15 cellular contexts compared by ENCODE assay signal in the genomic region with DNA sequence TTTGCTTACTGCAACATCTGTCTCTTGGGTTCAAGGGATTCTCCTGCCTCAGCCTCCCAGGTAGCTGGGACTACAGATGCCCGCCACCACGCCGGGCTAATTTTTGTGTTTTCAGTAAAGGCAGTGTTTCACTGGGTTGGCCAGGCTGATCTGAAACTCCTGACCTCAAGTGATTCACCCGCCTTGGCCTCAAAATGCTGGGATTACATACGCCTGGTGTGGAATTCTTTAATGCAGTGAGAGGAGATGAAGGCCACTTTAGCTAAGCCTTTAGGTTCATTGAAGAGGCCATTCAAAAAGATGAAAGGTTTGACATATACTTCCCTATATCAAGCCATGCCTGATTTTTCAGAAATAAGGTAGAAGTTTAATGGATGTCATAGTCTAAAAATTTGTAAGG.
DNase-seq lines count a peak whose midpoint lies in the region; ATAC-seq and TF ChIP-seq lines count a peak whose summit lies in the region.
"Had no signal": no experiment of that assay in that cellular context is flagged by ENCODE, and none has a peak within 500 bp of the region (broad histone marks: within the 10 kb centered on the region; RNA-seq: fewer than 3 reads in every experiment).

No MANE protein-coding gene starts in this region.

- H3K36me3 ChIP-seq in GM23338 (ENCODE audit: insufficient read depth) = no peaks in the 10 kb centered on the region
- H3K36me3 ChIP-seq: BLaER1 treated with 17β-estradiol and CSF1 and Interleukin-3, amounts not matched to agents 10 nM and 100 nM had no signal

- peaks cover 47% of the 10 kb centered on the region for H3K4me1 ChIP-seq in GM23338 (ENCODE audit: insufficient read depth)

- no peaks in the 10 kb centered on the region for H3K79me2 ChIP-seq in GM23338 (replicated peaks; ENCODE audit: insufficient read depth)

- H3K27ac ChIP-seq in GM23338 (ENCODE audit: low read depth) = no peak overlapping the region
- H3K27ac ChIP-seq: BLaER1 treated with 17β-estradiol and CSF1 and Interleukin-3, amounts not matched to agents 10 nM and 100 nM had no signal

- H3K36me3 Mint-ChIP-seq in GM23338 (ENCODE audit: low read depth) = peaks cover 14% of the 10 kb centered on the region; the same call in 2 of the 3 replicates
- H3K36me3 Mint-ChIP-seq: CD4-positive, CD25-positive, alpha-beta regulatory T cell had no signal

- H3F3A ChIP-seq in GM23338 (replicated peaks; ENCODE audit: low read depth) = no peaks in the 10 kb centered on the region

- no peaks in the 10 kb centered on the region; the same call in 2 of the 3 replicates for H3K9me3 Mint-ChIP-seq in GM23338
- H3K9me3 Mint-ChIP-seq: CD4-positive, CD25-positive, alpha-beta regulatory T cell; H9 had no signal

- no peaks in the 10 kb centered on the region for H3K27me3 ChIP-seq in GM23338 (ENCODE audit: insufficient read depth)
- H3K27me3 ChIP-seq: BLaER1 treated with 17β-estradiol and CSF1 and Interleukin-3, amounts not matched to agents 10 nM and 100 nM had no signal

- H3K27ac Mint-ChIP-seq in GM23338 = peak overlapping the region; percentile 73; the same call in 1 of the 2 replicates
- H3K27ac Mint-ChIP-seq: CD4-positive, CD25-positive, alpha-beta regulatory T cell had no signal

- H3K4me3 Mint-ChIP-seq in GM23338 = no peak overlapping the region
- H3K4me3 Mint-ChIP-seq: CD4-positive, CD25-positive, alpha-beta regulatory T cell had no signal

- TF ChIP-seq CTCF in GM23338 (conservative IDR thresholded peaks at IDR 0.05; ENCODE audit: low read depth in 2 of 2) = no peak
- TF ChIP-seq CTCF in retinal pigment epithelial cell (conservative IDR thresholded peaks at IDR 0.05; ENCODE audit: low read depth, low read length) = no peak

- no peak for DNase-seq in GM23338 (ENCODE audit: low spot score)
- peak; percentile 57 for DNase-seq in NCI-H460 (ENCODE audit: extremely low read depth, low read depth)
- peak; percentile 9 for DNase-seq in astrocyte of the hippocampus (ENCODE audit: low read depth, low spot score)
- DNase-seq in retinal pigment epithelial cell (ENCODE audit: low read depth) = peak; percentile 71
- no peak for DNase-seq in activated naive CD4-positive, alpha-beta T cell treated with Interleukin-2 at 50 U/mL for 16 hours
- no peak for DNase-seq in NCI-H2029 treated with DMSO at 0.1 percent for 48 hours (lab: John Stamatoyannopoulos, UW)
- no peak for DNase-seq in NCI-H526 (lab: John Stamatoyannopoulos, UW)
- DNase-seq: 8988T; Calu3; CD4-positive, CD25-positive, alpha-beta regulatory T cell; DMS 273 treated with DMSO at 0.1 percent for 48 hours; GOT3; H9 had no signal

- no peaks in the 10 kb centered on the region for H4K20me1 ChIP-seq in GM23338 (replicated peaks; ENCODE audit: insufficient read depth)

- H3K9me2 ChIP-seq in GM23338 (ENCODE audit: insufficient read depth) = peaks cover 4% of the 10 kb centered on the region; the same call in 1 of the 2 replicates

- no peak overlapping the region; the same call in 1 of the 2 replicates for H3K4me2 ChIP-seq in GM23338
- H3K4me2 ChIP-seq: BLaER1 treated with 17β-estradiol and CSF1 and Interleukin-3, amounts not matched to agents 10 nM and 100 nM had no signal

- no peak overlapping the region for H2AFZ ChIP-seq in GM23338

- no peaks in the 10 kb centered on the region for H3K27me3 Mint-ChIP-seq in GM23338 (ENCODE audit: insufficient read depth, low read depth, poor library complexity)
- H3K27me3 Mint-ChIP-seq: CD4-positive, CD25-positive, alpha-beta regulatory T cell had no signal

- H3K4me1 Mint-ChIP-seq in GM23338 = peaks cover 54% of the 10 kb centered on the region
- H3K4me1 Mint-ChIP-seq: CD4-positive, CD25-positive, alpha-beta regulatory T cell had no signal

- ATAC-seq in GM23338 = no peak
- ATAC-seq: HepG2 had no signal

- H3K4me3 ChIP-seq in GM23338 (no peak overlapping the region), retinal pigment epithelial cell (ENCODE audit: low read length) (no peak overlapping the region)
- H3K4me3 ChIP-seq: BLaER1 treated with 17β-estradiol and CSF1 and Interleukin-3, amounts not matched to agents 10 nM and 100 nM had no signal

TF ChIP-seq in GM23338, 12 proteins besides CTCF, POLR2A, EP300 and RAD21:
- TF ChIP-seq ZNF331 (CRISPR knock-in tag; IDR thresholded peaks at IDR 0.05; ENCODE audit: low read depth) (no peak), EZH2 (IDR thresholded peaks at IDR 0.05; ENCODE audit: low read depth, unreplicated experiment) (no peak)
- TF ChIP-seq, protein P1, sequence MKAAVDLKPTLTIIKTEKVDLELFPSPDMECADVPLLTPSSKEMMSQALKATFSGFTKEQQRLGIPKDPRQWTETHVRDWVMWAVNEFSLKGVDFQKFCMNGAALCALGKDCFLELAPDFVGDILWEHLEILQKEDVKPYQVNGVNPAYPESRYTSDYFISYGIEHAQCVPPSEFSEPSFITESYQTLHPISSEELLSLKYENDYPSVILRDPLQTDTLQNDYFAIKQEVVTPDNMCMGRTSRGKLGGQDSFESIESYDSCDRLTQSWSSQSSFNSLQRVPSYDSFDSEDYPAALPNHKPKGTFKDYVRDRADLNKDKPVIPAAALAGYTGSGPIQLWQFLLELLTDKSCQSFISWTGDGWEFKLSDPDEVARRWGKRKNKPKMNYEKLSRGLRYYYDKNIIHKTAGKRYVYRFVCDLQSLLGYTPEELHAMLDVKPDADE (IDR thresholded peaks at IDR 0.05) = no peak

Comparison
In these comparisons a context has a peak if more than half of its experiments do, and no peak if none do; other contexts are left out.
1. DNase-seq: peak in NCI-H460 (single experiment), astrocyte of the hippocampus (single experiment) and retinal pigment epithelial cell (single experiment); none in GM23338 (single experiment), activated naive CD4-positive, alpha-beta T cell treated with Interleukin-2 at 50 U/mL for 16 hours (single experiment), NCI-H2029 treated with DMSO at 0.1 percent for 48 hours (single experiment) and NCI-H526 (0 of 2).